Comparison of ENCODE assay signal across 20 cellular contexts in genomic region chr3:17555525-17555924, GRCh38.
DNase-seq lines count a peak whose midpoint lies in the region; ATAC-seq, FAIRE-seq and TF ChIP-seq lines count a peak whose summit lies in the region.
"Had no signal": no experiment of that assay in that cellular context is flagged by ENCODE, and none has a peak within 500 bp of the region (broad histone marks: within the 10 kb centered on the region; RNA-seq: fewer than 3 reads in every experiment).

No MANE protein-coding gene starts in this region.

- FAIRE-seq in GM12878 (lab: Jason Lieb, UNC): peak; percentile 27
- FAIRE-seq: A549, GM19239, H54 had no signal

- H3K27ac Mint-ChIP-seq in stimulated activated effector memory CD8-positive, alpha-beta T cell treated with anti-CD3 and anti-CD28 coated beads, Interleukin-12 subunit alpha, Interleukin-12 subunit beta, amount 100 ng/mL, for 72 hours: no peak overlapping the region
- H3K27ac Mint-ChIP-seq: CD4-positive, alpha-beta T cell had no signal

- POLR2A ChIA-PET in GM12878 (lab: Charles Lee): no interaction called here

- BruUV-seq in GM12878 (replicated peaks; lab: Mats Ljungman, UMichigan): no TSS peak

- TF ChIP-seq RAD21 in GM12878 (IDR thresholded peaks at IDR 0.05; ENCODE audit: insufficient read depth, low read depth, low read length): no peak

- H3K27ac ChIP-seq in cardiac muscle cell (peak overlapping the region; percentile 57), GM12878 (ENCODE audit: control insufficient read depth, insufficient read depth) (no peak overlapping the region), mesendoderm (ENCODE audit: low read depth, low read length) (no peak overlapping the region), trophoblast cell (ENCODE audit: low read depth, low read length) (peak overlapping the region; percentile 41)
- no peak overlapping the region for H3K27ac ChIP-seq in effector memory CD4-positive, alpha-beta T cell (ENCODE audit: insufficient read depth, low read length, poor library complexity, severe bottlenecking)
- H3K27ac ChIP-seq: 22Rv1, A549, C4-2B, GM23248 had no signal

- TF ChIP-seq EP300 in GM12878 (IDR thresholded peaks at IDR 0.05; ENCODE audit: borderline replicate concordance in 1 of 2, control insufficient read depth in 1 of 2, low read depth in 2 of 2, low read length in 2 of 2): no peak

- H3K9ac ChIP-seq in GM12878 (ENCODE audit: control insufficient read depth, insufficient read depth, low read length): no peak overlapping the region
- H3K9ac ChIP-seq in mesendoderm (ENCODE audit: low read length): no peak overlapping the region
- H3K9ac ChIP-seq in trophoblast cell (ENCODE audit: low read length): no peak overlapping the region
- H3K9ac ChIP-seq: GM23248 had no signal

- no peak overlapping the region for H3K4me3 ChIP-seq in cardiac muscle cell
- H3K4me3 ChIP-seq in GM12878: no peak overlapping the region
- no peak overlapping the region for H3K4me3 ChIP-seq in mesendoderm (ENCODE audit: low read length)
- H3K4me3 ChIP-seq in trophoblast cell (ENCODE audit: low read depth, low read length): no peak overlapping the region
- no peak overlapping the region for H3K4me3 ChIP-seq in effector memory CD4-positive, alpha-beta T cell (ENCODE audit: insufficient read depth, low read depth, low read length, poor library complexity, severe bottlenecking)
- H3K4me3 ChIP-seq: A549, GM23248 had no signal

- H3K14ac ChIP-seq in trophoblast cell (ENCODE audit: low read length): no peak overlapping the region

- no peak overlapping the region for H4K91ac ChIP-seq in trophoblast cell (ENCODE audit: low read depth, low read length)

- H3K23ac ChIP-seq in mesendoderm (ENCODE audit: low read length) (no peak overlapping the region), trophoblast cell (ENCODE audit: low read length) (no peak overlapping the region)

- no peak overlapping the region for H2BK120ac ChIP-seq in mesendoderm (ENCODE audit: low read depth, low read length)
- H2BK120ac ChIP-seq in trophoblast cell (ENCODE audit: insufficient read depth, low read length, poor library complexity): no peak overlapping the region

- H3K56ac ChIP-seq in mesendoderm (ENCODE audit: low read length): no peak overlapping the region

- H3K27me3 ChIP-seq in cardiac muscle cell (no peaks in the 10 kb centered on the region), GM12878 (replicated peaks in 1 of 2; ENCODE audit: control insufficient read depth in 2 of 2, insufficient read depth in 2 of 2, low read length in 1 of 2) (no peaks in the 10 kb centered on the region), mesendoderm (ENCODE audit: insufficient read depth, low read length, poor library complexity) (no peaks in the 10 kb centered on the region), trophoblast cell (ENCODE audit: insufficient read depth, low read length) (no peaks in the 10 kb centered on the region)
- H3K27me3 ChIP-seq in effector memory CD4-positive, alpha-beta T cell (replicated peaks; ENCODE audit: control insufficient read depth, insufficient read depth, low read length, poor library complexity, severe bottlenecking): no peaks in the 10 kb centered on the region

- TF ChIP-seq CTCF in cardiac muscle cell (IDR thresholded peaks at IDR 0.05; ENCODE audit: low read depth, low read length) (no peak), GM12878 (IDR thresholded peaks at IDR 0.05 in 2 of 3, conservative IDR thresholded peaks at IDR 0.05 in 1 of 3; ENCODE audit: control insufficient read depth in 2 of 3, extremely low read depth in 1 of 3, insufficient read depth in 1 of 3, low read depth in 3 of 3, low read length in 3 of 3) (no peak), omental fat pad (IDR thresholded peaks at IDR 0.05) (no peak)

- H3K79me2 ChIP-seq in GM12878 (ENCODE audit: control insufficient read depth, insufficient read depth, low read length) (no peaks in the 10 kb centered on the region), mesendoderm (ENCODE audit: control insufficient read depth, insufficient read depth, low read length) (no peaks in the 10 kb centered on the region), trophoblast cell (ENCODE audit: control insufficient read depth, insufficient read depth, low read length, poor library complexity) (no peaks in the 10 kb centered on the region)

- no peak for DNase-seq in cardiac muscle cell (ENCODE audit: low read depth in 1 of 2, low spot score in 1 of 2)
- no peak for DNase-seq in Right ventricle myocardium inferior (ENCODE audit: missing footprints)
- no peak for DNase-seq in GM12878 (ENCODE audit: low read depth, low spot score)
- DNase-seq in mesendoderm: peak; percentile 44
- peak in 1 of 2 donors; percentile 76 for DNase-seq in trophoblast cell
- DNase-seq in effector memory CD4-positive, alpha-beta T cell: no peak
- DNase-seq in stimulated activated effector memory CD8-positive, alpha-beta T cell treated with anti-CD3 and anti-CD28 coated beads, Interleukin-12 subunit alpha, Interleukin-12 subunit beta, amount 100 ng/mL, for 72 hours (ENCODE audit: low spot score in 2 of 2): no peak
- DNase-seq in omental fat pad (ENCODE audit: low spot score): no peak
- DNase-seq: AML-193; CD4-positive, alpha-beta T cell; DMS153; DMS79; GF-D8; GM23248; HCEC 1CT had no signal

- no peak for TF ChIP-seq POLR2A in GM12878 (IDR thresholded peaks at IDR 0.05; ENCODE audit: low read depth, low read length)

- no peaks in the 10 kb centered on the region for H3K36me3 ChIP-seq in cardiac muscle cell
- H3K36me3 ChIP-seq in GM12878 (ENCODE audit: control insufficient read depth in 2 of 2, insufficient read depth in 2 of 2, low read length in 1 of 2): no peaks in the 10 kb centered on the region; a peak in 1 of 4 replicates
- H3K36me3 ChIP-seq in mesendoderm (ENCODE audit: control insufficient read depth, insufficient read depth, low read length): no peaks in the 10 kb centered on the region
- H3K36me3 ChIP-seq in trophoblast cell (ENCODE audit: control insufficient read depth in 1 of 2, insufficient read depth in 2 of 2, low read length in 2 of 2): no peaks in the 10 kb centered on the region
- H3K36me3 ChIP-seq in effector memory CD4-positive, alpha-beta T cell (ENCODE audit: control insufficient read depth, insufficient read depth, low read length): no peaks in the 10 kb centered on the region

- no peaks in the 10 kb centered on the region for H4K20me1 ChIP-seq in GM12878 (ENCODE audit: control insufficient read depth, insufficient read depth)

- H3K4me2 ChIP-seq in GM12878 (ENCODE audit: control insufficient read depth, insufficient read depth) (no peak overlapping the region), mesendoderm (ENCODE audit: low read length) (no peak overlapping the region), trophoblast cell (ENCODE audit: low read length) (no peak overlapping the region)
- H3K4me2 ChIP-seq: A549 had no signal

- H2AFZ ChIP-seq in GM12878 (ENCODE audit: control insufficient read depth, low read depth, low read length) (no peak overlapping the region), trophoblast cell (ENCODE audit: insufficient read depth, low read length, poor library complexity) (no peak overlapping the region)
- H2AFZ ChIP-seq: GM23248 had no signal

- no peak overlapping the region for H2AK5ac ChIP-seq in mesendoderm (ENCODE audit: low read length)
- H2AK5ac ChIP-seq in trophoblast cell (ENCODE audit: low read length): no peak overlapping the region

- H3K4me1 ChIP-seq in cardiac muscle cell (ENCODE audit: low read depth) (peaks cover 29% of the 10 kb centered on the region), GM12878 (ENCODE audit: control insufficient read depth, insufficient read depth, low read length) (no peaks in the 10 kb centered on the region), mesendoderm (ENCODE audit: control insufficient read depth, low read depth, low read length) (peaks cover 2% of the 10 kb centered on the region), trophoblast cell (ENCODE audit: control insufficient read depth in 1 of 2, insufficient read depth in 2 of 2, low read length in 2 of 2) (peaks cover 0 to 2% of the 10 kb centered on the region in 2 experiments)
- H3K4me1 ChIP-seq in effector memory CD4-positive, alpha-beta T cell (ENCODE audit: control insufficient read depth, insufficient read depth, low read length, poor library complexity, severe bottlenecking): no peaks in the 10 kb centered on the region

- H4K12ac ChIP-seq in trophoblast cell (ENCODE audit: low read depth, low read length): no peak overlapping the region

- H3K36me3 Mint-ChIP-seq in stimulated activated effector memory CD8-positive, alpha-beta T cell treated with anti-CD3 and anti-CD28 coated beads, Interleukin-12 subunit alpha, Interleukin-12 subunit beta, amount 100 ng/mL, for 72 hours: no peaks in the 10 kb centered on the region

- no peaks in the 10 kb centered on the region for H3K9me3 Mint-ChIP-seq in stimulated activated effector memory CD8-positive, alpha-beta T cell treated with anti-CD3 and anti-CD28 coated beads, Interleukin-12 subunit alpha, Interleukin-12 subunit beta, amount 100 ng/mL, for 72 hours
- H3K9me3 Mint-ChIP-seq: CD4-positive, alpha-beta T cell had no signal

- no peaks in the 10 kb centered on the region for H3K79me1 ChIP-seq in mesendoderm (ENCODE audit: low read length)
- no peaks in the 10 kb centered on the region for H3K79me1 ChIP-seq in trophoblast cell (ENCODE audit: low read length)

- no peak overlapping the region for H2BK15ac ChIP-seq in mesendoderm (replicated peaks; ENCODE audit: low read depth)

- H2BK5ac ChIP-seq in mesendoderm (ENCODE audit: low read length) (no peak overlapping the region), trophoblast cell (ENCODE audit: low read depth, low read length, poor library complexity) (no peak overlapping the region)

- no peaks in the 10 kb centered on the region for H3K9me3 ChIP-seq in cardiac muscle cell (ENCODE audit: low read depth)
- H3K9me3 ChIP-seq in GM12878 (replicated peaks; ENCODE audit: control insufficient read depth, insufficient read depth, low read length): no peaks in the 10 kb centered on the region; the same call in 1 of the 3 replicates
- no peaks in the 10 kb centered on the region for H3K9me3 ChIP-seq in trophoblast cell (ENCODE audit: insufficient read depth, low read depth, low read length)
- H3K9me3 ChIP-seq in effector memory CD4-positive, alpha-beta T cell (ENCODE audit: control insufficient read depth, low read length): no peaks in the 10 kb centered on the region
- H3K9me3 ChIP-seq: A549 had no signal

- H3K4ac ChIP-seq in mesendoderm (ENCODE audit: low read depth, low read length) (peak overlapping the region; percentile 36), trophoblast cell (ENCODE audit: low read depth, low read length) (no peak overlapping the region)

- CTCF ChIA-PET in GM12878 (lab: Yijun Ruan, JAX): interaction anchor here (2.9 kb wide), 1 partner anchor 286 kb away, joined by 9 read pairs; no protein-coding TSS in a partner anchor

- H4K8ac ChIP-seq in mesendoderm (ENCODE audit: low read depth, low read length): no peak overlapping the region
- H4K8ac ChIP-seq in trophoblast cell (ENCODE audit: low read depth, low read length): no peak overlapping the region

- intact Hi-C loops in Right ventricle myocardium inferior (cut with DNase I): loop anchor here (10.0 kb wide), 1 partner anchor 89 kb away; no protein-coding TSS in a partner anchor
- intact Hi-C loops in GM12878 (cut with micrococcal nuclease; ENCODE audit: unreplicated experiment): no loop called here

- no peak overlapping the region for H2BK12ac ChIP-seq in trophoblast cell (ENCODE audit: low read length)

- H3K4me3 Mint-ChIP-seq in stimulated activated effector memory CD8-positive, alpha-beta T cell treated with anti-CD3 and anti-CD28 coated beads, Interleukin-12 subunit alpha, Interleukin-12 subunit beta, amount 100 ng/mL, for 72 hours: no peak overlapping the region
- H3K4me3 Mint-ChIP-seq: CD4-positive, alpha-beta T cell had no signal

- in situ Hi-C loops in GM12878 (cut with MboI): no loop called here

- H3K4me1 Mint-ChIP-seq in stimulated activated effector memory CD8-positive, alpha-beta T cell treated with anti-CD3 and anti-CD28 coated beads, Interleukin-12 subunit alpha, Interleukin-12 subunit beta, amount 100 ng/mL, for 72 hours: peaks cover 5% of the 10 kb centered on the region

- SMC1A ChIA-PET in GM12878 (lab: Charles Lee; ENCODE audit: uncharacterized antibody, unreplicated experiment): no interaction called here

- WGBS in GM12878 (ENCODE audit: insufficient coverage, insufficient replicate concordance, low lambda C conversion rate, missing lambda C conversion rate): 95% methylated on average over 2 of the region's 2 CpGs
- no CpG with 5 or more reads among the region's 2 CpGs for WGBS in mesendoderm (ENCODE audit: extremely low coverage, insufficient coverage, low lambda C conversion rate)
- no CpG with 5 or more reads among the region's 2 CpGs for WGBS in trophoblast cell (ENCODE audit: extremely low coverage, insufficient coverage, insufficient read length)

- H4K5ac ChIP-seq in mesendoderm (ENCODE audit: low read length): no peak overlapping the region

- ATAC-seq in Right ventricle myocardium inferior (no peak), GM12878 (no peak), omental fat pad (ENCODE audit: low FRiP score) (no peak)
- no peak for ATAC-seq in stimulated activated effector memory CD8-positive, alpha-beta T cell treated with anti-CD3 and anti-CD28 coated beads, Interleukin-12 subunit alpha, Interleukin-12 subunit beta, amount 100 ng/mL, for 72 hours
- ATAC-seq: A549 had no signal

- RAD21 ChIA-PET in GM12878 (lab: Charles Lee; ENCODE audit: unreplicated experiment): no interaction called here

- H3K18ac ChIP-seq in mesendoderm (ENCODE audit: low read length) (peak overlapping the region; percentile 39), trophoblast cell (ENCODE audit: low read length) (no peak overlapping the region)

Comparison
In these comparisons a context has a peak if more than half of its experiments do, and no peak if none do; other contexts are left out.
1. H3K27ac ChIP-seq: peak in cardiac muscle cell (single experiment) and trophoblast cell (single experiment); none in GM12878 (single experiment), mesendoderm (single experiment) and effector memory CD4-positive, alpha-beta T cell (single experiment).